Comparison of ENCODE assay signal across 29 cellular contexts in the genomic region with DNA sequence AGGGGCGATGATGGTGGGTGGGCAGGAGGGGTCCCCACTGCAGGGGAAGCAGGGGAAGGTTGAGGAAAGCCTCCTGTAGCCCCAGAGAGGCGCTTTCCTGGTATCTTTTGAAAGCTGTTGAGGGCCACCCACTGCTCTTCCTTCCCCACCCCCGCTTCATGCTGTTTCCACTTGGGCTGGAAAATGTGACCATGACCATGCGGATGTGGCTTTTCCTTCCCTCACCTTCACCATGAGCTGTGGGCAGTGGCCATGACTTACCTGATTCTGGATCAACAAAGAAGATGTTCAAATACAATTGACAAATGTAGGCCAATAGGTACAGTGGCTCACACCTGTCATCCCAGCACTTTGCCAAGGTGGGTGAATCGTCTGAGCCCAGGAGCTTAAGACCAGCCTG.
"Had no signal": no experiment of that assay in that cellular context is flagged by ENCODE, and none has a peak within 500 bp of the region (broad histone marks: within the 10 kb centered on the region; RNA-seq: fewer than 3 reads in every experiment).

No MANE protein-coding gene starts in this region.

- H3K9ac ChIP-seq: SK-N-SH had no signal

- H3K9me3 Mint-ChIP-seq: activated T-cell treated with anti-CD3 and anti-CD28 coated beads, Interleukin-2, amount 50 U/mL, for 4 hours; naive thymus-derived CD8-positive, alpha-beta T cell; neural crest cell; stimulated activated naive CD8-positive, alpha-beta T cell treated with anti-CD3 and anti-CD28 coated beads, Interleukin-15, amount 100 ng/mL, for 72 hours; T-helper 1 cell treated with Interleukin-12 subunit alpha and Interleukin-12 subunit beta and Interleukin-4 antibody, amounts not matched to agents 30 μg/mL and 1 μg/mL, for 36 hours; type B pancreatic cell had no signal

- H3K4me1 ChIP-seq: right atrium auricular region, uterus had no signal

- H3K4me1 Mint-ChIP-seq: neural crest cell had no signal

- ATAC-seq: activated CD4-positive, CD25-positive, alpha-beta regulatory T cell treated with anti-CD3 and anti-CD28 coated beads, Interleukin-2, amount 50 U/mL, for 24 hours; activated T-cell treated with anti-CD3 and anti-CD28 coated beads, Interleukin-2, amount 50 U/mL, for 4 hours; body of pancreas; heart right ventricle; left lobe of liver; lower lobe of right lung; naive thymus-derived CD8-positive, alpha-beta T cell; stimulated activated naive CD8-positive, alpha-beta T cell treated with anti-CD3 and anti-CD28 coated beads, Interleukin-15, amount 100 ng/mL, for 72 hours had no signal

- H3K27ac Mint-ChIP-seq: stimulated activated naive CD8-positive, alpha-beta T cell treated with anti-CD3 and anti-CD28 coated beads, Interleukin-15, amount 100 ng/mL, for 72 hours; T-helper 1 cell treated with Interleukin-12 subunit alpha and Interleukin-12 subunit beta and Interleukin-4 antibody, amounts not matched to agents 30 μg/mL and 1 μg/mL, for 36 hours; type B pancreatic cell had no signal

- H3K4me3 ChIP-seq: adrenal gland, body of pancreas, esophagus muscularis mucosa, heart right ventricle, lower lobe of right lung, right atrium auricular region, smooth muscle cell, uterus had no signal

- H3K4me3 Mint-ChIP-seq: activated T-cell treated with anti-CD3 and anti-CD28 coated beads, Interleukin-2, amount 50 U/mL, for 4 hours; naive thymus-derived CD8-positive, alpha-beta T cell; neural crest cell; stimulated activated naive CD8-positive, alpha-beta T cell treated with anti-CD3 and anti-CD28 coated beads, Interleukin-15, amount 100 ng/mL, for 72 hours; T-helper 1 cell treated with Interleukin-12 subunit alpha and Interleukin-12 subunit beta and Interleukin-4 antibody, amounts not matched to agents 30 μg/mL and 1 μg/mL, for 36 hours; type B pancreatic cell had no signal

- H3K27ac ChIP-seq: body of pancreas, esophagus muscularis mucosa, heart right ventricle, lower lobe of right lung, right atrium auricular region, uterus, WERI-Rb-1 had no signal

- H3K9me3 ChIP-seq: adrenal gland, body of pancreas, esophagus muscularis mucosa, heart right ventricle, lower lobe of right lung, right atrium auricular region, SK-N-SH, uterus had no signal

- H3K27me3 ChIP-seq: adrenal gland, body of pancreas, esophagus muscularis mucosa, heart right ventricle, right atrium auricular region, uterus had no signal

- DNase-seq: activated CD8-positive, alpha-beta memory T cell treated with anti-CD3 and anti-CD28 coated beads, Interleukin-2, amount 50 U/mL, for 4 hours; activated naive CD4-positive, alpha-beta T cell treated with Interleukin-2 at 50 U/mL for 16 hours; activated T-cell treated with anti-CD3 and anti-CD28 coated beads, Interleukin-2, amount 50 U/mL, for 4 hours; adrenal gland; aorta; body of pancreas; dermis blood vessel endothelial cell; effector CD4-positive, alpha-beta T cell; foreskin melanocyte; heart right ventricle; kidney glomerular epithelial cell; lower lobe of right lung; mesenchymal stem cell; naive thymus-derived CD8-positive, alpha-beta T cell; SK-N-SH; stimulated activated naive CD8-positive, alpha-beta T cell treated with anti-CD3 and anti-CD28 coated beads, Interleukin-15, amount 100 ng/mL, for 72 hours; substantia nigra; SW 1271; T-helper 9 cell; uterus; WERI-Rb-1 had no signal

- H3K36me3 ChIP-seq: uterus, WERI-Rb-1 had no signal

- H3K4me2 ChIP-seq: SK-N-SH, smooth muscle cell had no signal

- H3K27me3 Mint-ChIP-seq: naive thymus-derived CD8-positive, alpha-beta T cell; stimulated activated naive CD8-positive, alpha-beta T cell treated with anti-CD3 and anti-CD28 coated beads, Interleukin-15, amount 100 ng/mL, for 72 hours; type B pancreatic cell had no signal

- H3K36me3 Mint-ChIP-seq: type B pancreatic cell had no signal
